In genomic region chr17:37462492-37462891, GRCh38 we compare ENCODE assay signal across 28 cellular contexts. TPM values are rescaled to one million over a fixed set of nuclear protein-coding genes. Genes with fewer than 3 reads are reported as not detected.
A peak's percentile ranks its signal among the peaks of the same experiment; 100 is the strongest.
DNase-seq lines count a peak whose midpoint lies in the region; ATAC-seq and TF ChIP-seq lines count a peak whose summit lies in the region.
"Had no signal": no experiment of that assay in that cellular context is flagged by ENCODE, and none has a peak within 500 bp of the region (broad histone marks: within the 10 kb centered on the region; RNA-seq: fewer than 3 reads in every experiment).

No MANE protein-coding gene starts in this region.

- POLR2A ChIA-PET in WTC11 (lab: Charles Lee), result no interaction called here
- POLR2A ChIA-PET in CD4-positive, alpha-beta T cell (lab: Charles Lee), result no interaction called here

- DNase-seq in WTC11 (ENCODE audit: low spot score), result no peak
- DNase-seq in CD4-positive, alpha-beta T cell, result no peak
- DNase-seq: 8988T; ACHN; AML-193; BE2C; C1 segment of cervical spinal cord; Caco-2; Calu3; CD4-positive, alpha-beta memory T cell; CD4-positive, CD25-positive, alpha-beta regulatory T cell; CD8-positive, alpha-beta memory T cell; CD8-positive, alpha-beta T cell; COR-L47; DMS 273 treated with DMSO at 0.1 percent for 48 hours; DMS153; DMS53; DMS79; DMS79 treated with DMSO at 0.1 percent for 48 hours; DND-41; EL had no signal

- no peak overlapping the region for H3K27ac ChIP-seq in CD4-positive, alpha-beta T cell (ENCODE audit: low read depth, low read length)
- H3K27ac ChIP-seq: 22Rv1; A549; BLaER1; BLaER1 treated with 17β-estradiol and CSF1 and Interleukin-3, amounts not matched to agents 10 nM and 100 nM; C4-2B had no signal

- peaks cover 21% of the 10 kb centered on the region for H3K36me3 Mint-ChIP-seq in WTC11
- peaks cover 59% of the 10 kb centered on the region for H3K36me3 Mint-ChIP-seq in CD4-positive, alpha-beta T cell (ENCODE audit: low read depth)

- CTCF ChIA-PET in WTC11 (lab: Charles Lee), result no interaction called here
- CTCF ChIA-PET in CD4-positive, alpha-beta T cell (lab: Charles Lee), result no interaction called here

- ATAC-seq in WTC11, result no peak
- ATAC-seq in CD4-positive, alpha-beta T cell (ENCODE audit: poor library complexity), result no peak
- ATAC-seq: A549; CD8-positive, alpha-beta T cell had no signal

- no peak overlapping the region for H3K27ac Mint-ChIP-seq in WTC11
- H3K27ac Mint-ChIP-seq in CD4-positive, alpha-beta T cell, result no peak overlapping the region
- H3K27ac Mint-ChIP-seq: B cell; CD14-positive monocyte; CD4-positive, alpha-beta memory T cell; CD4-positive, CD25-positive, alpha-beta regulatory T cell; CD8-positive, alpha-beta memory T cell; CD8-positive, alpha-beta T cell had no signal

- H3K9me3 Mint-ChIP-seq in WTC11, result no peaks in the 10 kb centered on the region
- no peaks in the 10 kb centered on the region for H3K9me3 Mint-ChIP-seq in CD4-positive, alpha-beta T cell
- H3K9me3 Mint-ChIP-seq: CD14-positive monocyte; CD4-positive, alpha-beta memory T cell; CD4-positive, CD25-positive, alpha-beta regulatory T cell; CD8-positive, alpha-beta memory T cell; CD8-positive, alpha-beta T cell had no signal

- no peaks in the 10 kb centered on the region for H3K27me3 ChIP-seq in CD4-positive, alpha-beta T cell (ENCODE audit: control insufficient read depth, insufficient read depth, low read length)
- H3K27me3 ChIP-seq: BE2C; BLaER1; BLaER1 treated with 17β-estradiol and CSF1 and Interleukin-3, amounts not matched to agents 10 nM and 100 nM had no signal

- H3K4me3 Mint-ChIP-seq in WTC11, result no peak overlapping the region
- H3K4me3 Mint-ChIP-seq in CD4-positive, alpha-beta T cell, result no peak overlapping the region
- H3K4me3 Mint-ChIP-seq: B cell; CD14-positive monocyte; CD4-positive, alpha-beta memory T cell; CD4-positive, CD25-positive, alpha-beta regulatory T cell; CD8-positive, alpha-beta memory T cell; CD8-positive, alpha-beta T cell had no signal

- H3K4me1 Mint-ChIP-seq in WTC11, result no peaks in the 10 kb centered on the region
- H3K4me1 Mint-ChIP-seq in CD4-positive, alpha-beta T cell (ENCODE audit: low read depth), result peaks cover 5% of the 10 kb centered on the region
- H3K4me1 Mint-ChIP-seq: B cell, CD14-positive monocyte had no signal

- no peaks in the 10 kb centered on the region for H3K27me3 Mint-ChIP-seq in WTC11 (ENCODE audit: low read depth)
- H3K27me3 Mint-ChIP-seq in CD4-positive, alpha-beta T cell, result no peaks in the 10 kb centered on the region
- H3K27me3 Mint-ChIP-seq: B cell; CD4-positive, alpha-beta memory T cell; CD4-positive, CD25-positive, alpha-beta regulatory T cell; CD8-positive, alpha-beta memory T cell had no signal

- intact Hi-C loops in CD4-positive, alpha-beta T cell (cut with DNase I, micrococcal nuclease), result no loop called here

- H3K9me3 ChIP-seq in CD4-positive, alpha-beta T cell (ENCODE audit: control insufficient read depth, low read length), result no peaks in the 10 kb centered on the region
- H3K9me3 ChIP-seq: A549; BE2C; BLaER1; BLaER1 treated with 17β-estradiol and CSF1 and Interleukin-3, amounts not matched to agents 10 nM and 100 nM; Caco-2 had no signal

- no peak for TF ChIP-seq CTCF in WTC11 (IDR thresholded peaks at IDR 0.05)
- TF ChIP-seq CTCF in CD4-positive, alpha-beta T cell (IDR thresholded peaks at IDR 0.05), result no peak

TF ChIP-seq in WTC11, 78 proteins besides CTCF, POLR2A, EP300 and RAD21:
- TF ChIP-seq HMGA2 (CRISPR knock-in tag; IDR thresholded peaks at IDR 0.05), result peak; percentile 92
- TF ChIP-seq, protein P1, sequence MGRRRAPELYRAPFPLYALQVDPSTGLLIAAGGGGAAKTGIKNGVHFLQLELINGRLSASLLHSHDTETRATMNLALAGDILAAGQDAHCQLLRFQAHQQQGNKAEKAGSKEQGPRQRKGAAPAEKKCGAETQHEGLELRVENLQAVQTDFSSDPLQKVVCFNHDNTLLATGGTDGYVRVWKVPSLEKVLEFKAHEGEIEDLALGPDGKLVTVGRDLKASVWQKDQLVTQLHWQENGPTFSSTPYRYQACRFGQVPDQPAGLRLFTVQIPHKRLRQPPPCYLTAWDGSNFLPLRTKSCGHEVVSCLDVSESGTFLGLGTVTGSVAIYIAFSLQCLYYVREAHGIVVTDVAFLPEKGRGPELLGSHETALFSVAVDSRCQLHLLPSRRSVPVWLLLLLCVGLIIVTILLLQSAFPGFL (CRISPR knock-in tag; IDR thresholded peaks at IDR 0.05; ENCODE audit: borderline replicate concordance), result no peak

RNA-seq across cellular contexts. Expression of gene DUSP14, which starts 27.2 kb away (rescaled TPM):
- 18.2 to 22.4 TPM (median 18.9 TPM) in 3 replicates for total RNA-seq in WTC11 (2021)
- total RNA-seq in CD4-positive, alpha-beta T cell, result 1 to 10 TPM; 4.4 to 4.9 TPM

RNA-seq across cellular contexts. Expression of gene TADA2A, which starts 55.8 kb away (rescaled TPM):
- 16.5 to 22.2 TPM (median 19.2 TPM) in 3 replicates for total RNA-seq in WTC11 (2021)
- total RNA-seq in CD4-positive, alpha-beta T cell, result 1 to 10 TPM; 6.7 to 8.0 TPM

RNA-seq across cellular contexts. Expression of gene ACACA, which starts 55.9 kb away (rescaled TPM):
- 167 to 177 TPM (median 173 TPM) in 3 replicates for total RNA-seq in WTC11 (2021)
- 10 to 100 TPM; 26.0 to 28.9 TPM for total RNA-seq in CD4-positive, alpha-beta T cell
